ENCODE assay signal across 2 cellular contexts in the genomic region with DNA sequence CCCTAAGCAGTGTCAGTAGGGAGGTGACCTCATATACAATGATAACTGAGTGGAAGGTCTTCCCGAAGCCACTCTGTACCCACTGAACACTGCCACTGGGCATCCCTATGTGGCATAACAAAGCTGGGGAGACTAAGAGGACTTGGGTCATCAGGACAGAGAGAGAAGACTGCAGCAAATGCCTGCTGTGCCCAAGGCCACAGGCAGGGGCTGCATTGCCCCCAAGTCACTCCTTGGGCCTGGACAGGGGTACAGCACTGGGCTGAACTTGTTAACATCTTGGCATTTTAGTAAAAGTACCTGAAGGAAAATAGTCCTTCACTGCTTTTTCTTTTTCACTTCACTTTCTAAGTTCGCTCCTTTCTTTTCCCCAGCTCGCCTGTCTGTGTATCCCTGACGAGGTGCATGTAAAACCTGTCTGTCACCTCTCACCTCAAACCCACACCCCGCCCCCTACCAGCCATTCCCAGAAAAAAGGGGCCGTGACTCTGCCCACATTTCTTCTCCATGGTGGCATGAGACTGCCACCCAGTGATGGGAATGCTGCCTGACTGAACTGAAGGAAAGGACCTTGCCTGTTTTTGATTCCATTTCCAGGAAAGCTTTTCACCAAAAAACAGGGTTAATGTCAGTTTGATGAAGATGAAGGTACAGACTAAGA.
TF ChIP-seq lines count a peak whose summit lies in the region.

No MANE protein-coding gene starts in this region.

TF ChIP-seq in H1, 55 proteins besides CTCF, POLR2A, EP300 and RAD21 (continued from another document):
- TF ChIP-seq SIN3A (conservative IDR thresholded peaks at IDR 0.05 in 1 of 2, IDR thresholded peaks at IDR 0.05 in 1 of 2; ENCODE audit: low read depth in 1 of 2, low read length in 2 of 2) (no peak), RXRA (IDR thresholded peaks at IDR 0.05; ENCODE audit: insufficient read depth, low read depth, low read length) (no peak), RNF2 (IDR thresholded peaks at IDR 0.05; ENCODE audit: borderline replicate concordance, low read depth, low read length, missing control alignments, poor library complexity, severe bottlenecking) (no peak), TEAD4 (IDR thresholded peaks at IDR 0.05; ENCODE audit: low read depth, low read length) (peak; percentile 94)

TF ChIP-seq in neural cell, 6 proteins besides CTCF, POLR2A, EP300 and RAD21 (continued from another document):
- TF ChIP-seq REST (IDR thresholded peaks at IDR 0.05; ENCODE audit: borderline replicate concordance): no peak
